1 cellular context compared by ENCODE assay signal in genomic region chr9:109320734-109321448, GRCh38.
TF ChIP-seq lines count a peak whose summit lies in the region.

EPB41L4B (minus strand) TSS chr9:109321059; CDS start chr9:109320446, 613 bp downstream.

TF ChIP-seq in K562, 482 proteins besides CTCF, POLR2A, EP300 and RAD21 (continued from another document and continues in another):
- TF ChIP-seq RBM22 (IDR thresholded peaks at IDR 0.05; ENCODE audit: low read depth, low read length, poor library complexity, severe bottlenecking) = no peak
- no peak for TF ChIP-seq KLF16 (IDR thresholded peaks at IDR 0.05)
- TF ChIP-seq CBFA2T2 (conservative IDR thresholded peaks at IDR 0.05) = no peak
- TF ChIP-seq HMGN3 (IDR thresholded peaks at IDR 0.05; ENCODE audit: borderline replicate concordance, extremely low read depth, insufficient read length, low read depth, low read length) = no peak
- peak; percentile 33 for TF ChIP-seq FIP1L1 (IDR thresholded peaks at IDR 0.05; ENCODE audit: low read depth, low read length, poor library complexity, severe bottlenecking)
- no peak for TF ChIP-seq RREB1 (CRISPR knock-in tag; IDR thresholded peaks at IDR 0.05)
- TF ChIP-seq MBD1 (CRISPR knock-in tag; IDR thresholded peaks at IDR 0.05) = no peak
- no peak for TF ChIP-seq KLF13 (tag; IDR thresholded peaks at IDR 0.05; ENCODE audit: borderline replicate concordance, low read depth)
- no peak for TF ChIP-seq HDAC2 (IDR thresholded peaks at IDR 0.05)
- TF ChIP-seq CEBPB (tag; IDR thresholded peaks at IDR 0.05) = no peak
- TF ChIP-seq NBN (IDR thresholded peaks at IDR 0.05; ENCODE audit: low read depth) = no peak
- TF ChIP-seq ETS1 (conservative IDR thresholded peaks at IDR 0.05; ENCODE audit: control insufficient read depth, low read depth, low read length) = 0 out of 2 replicates have a peak, but pooled peaks have one; percentile 55
- no peak for TF ChIP-seq ZNF583 (CRISPR knock-in tag; IDR thresholded peaks at IDR 0.05)
- no peak for TF ChIP-seq TRIM28 (IDR thresholded peaks at IDR 0.05)
- no peak for TF ChIP-seq ZNF347 (CRISPR knock-in tag; IDR thresholded peaks at IDR 0.05; ENCODE audit: low read depth)
- no peak for TF ChIP-seq KHSRP (IDR thresholded peaks at IDR 0.05)
- TF ChIP-seq MCM2 (IDR thresholded peaks at IDR 0.05; ENCODE audit: low read depth) = no peak
- no peak for TF ChIP-seq ZNF655 (CRISPR knock-in tag; IDR thresholded peaks at IDR 0.05)
- TF ChIP-seq RBM15 (IDR thresholded peaks at IDR 0.05; ENCODE audit: insufficient read depth, low read length) = no peak
- TF ChIP-seq ZNF586 (CRISPR knock-in tag; conservative IDR thresholded peaks at IDR 0.05) = no peak
- no peak for TF ChIP-seq ZNF23 (CRISPR knock-in tag; IDR thresholded peaks at IDR 0.05)
- no peak for TF ChIP-seq ZFX (CRISPR knock-in tag; IDR thresholded peaks at IDR 0.05)
- no peak for TF ChIP-seq RUNX1 (IDR thresholded peaks at IDR 0.05; ENCODE audit: low read depth)
- TF ChIP-seq ZC3H4 (CRISPR knock-in tag; IDR thresholded peaks at IDR 0.05; ENCODE audit: borderline replicate concordance) = no peak
- TF ChIP-seq CREB5 (CRISPR knock-in tag; IDR thresholded peaks at IDR 0.05) = no peak
- TF ChIP-seq ZFP91 (CRISPR knock-in tag; IDR thresholded peaks at IDR 0.05) = no peak
- no peak for TF ChIP-seq CHCHD3 (CRISPR knock-in tag; IDR thresholded peaks at IDR 0.05)
- no peak for TF ChIP-seq NKRF (IDR thresholded peaks at IDR 0.05; ENCODE audit: borderline replicate concordance)
- TF ChIP-seq PBX2 (CRISPR knock-in tag; IDR thresholded peaks at IDR 0.05; ENCODE audit: low read depth) = no peak
- TF ChIP-seq PBX2 (tag; conservative IDR thresholded peaks at IDR 0.05; ENCODE audit: low read depth) = no peak
- TF ChIP-seq ZNF124 (CRISPR knock-in tag; IDR thresholded peaks at IDR 0.05) = no peak
- TF ChIP-seq NCOA2 (IDR thresholded peaks at IDR 0.05; ENCODE audit: partially characterized antibody in 2 of 2) = no peak
- no peak for TF ChIP-seq SNAPC5 (CRISPR knock-in tag; IDR thresholded peaks at IDR 0.05)
- peak; percentile 58 to 62 for TF ChIP-seq MAZ (CRISPR knock-in tag; conservative IDR thresholded peaks at IDR 0.05 in 1 of 2, IDR thresholded peaks at IDR 0.05 in 1 of 2)
- TF ChIP-seq CGGBP1 (CRISPR knock-in tag; IDR thresholded peaks at IDR 0.05) = peak; percentile 90; the same call in 1 of the 2 replicates
- peak; percentile 69; the same call in 1 of the 2 replicates for TF ChIP-seq XRCC5 (IDR thresholded peaks at IDR 0.05; ENCODE audit: low read depth, low read length)
- no peak for TF ChIP-seq TCF15 (CRISPR knock-in tag; IDR thresholded peaks at IDR 0.05)
- no peak for TF ChIP-seq ILF3 (IDR thresholded peaks at IDR 0.05; ENCODE audit: borderline replicate concordance)
- TF ChIP-seq RBM14 (IDR thresholded peaks at IDR 0.05; ENCODE audit: borderline replicate concordance, insufficient read depth, low read depth, low read length) = no peak
